1 cellular context compared by ENCODE assay signal in genomic region chr2:100603945-100604633, GRCh38.
TF ChIP-seq lines count a peak whose summit lies in the region.

No MANE protein-coding gene starts in this region.

TF ChIP-seq in H1, 55 proteins besides CTCF, POLR2A, EP300 and RAD21 (continued from another document):
- TF ChIP-seq CBX5 (IDR thresholded peaks at IDR 0.05; ENCODE audit: low read depth, low read length): no peak
